Comparison of ENCODE assay signal across 8 cellular contexts in the genomic region with DNA sequence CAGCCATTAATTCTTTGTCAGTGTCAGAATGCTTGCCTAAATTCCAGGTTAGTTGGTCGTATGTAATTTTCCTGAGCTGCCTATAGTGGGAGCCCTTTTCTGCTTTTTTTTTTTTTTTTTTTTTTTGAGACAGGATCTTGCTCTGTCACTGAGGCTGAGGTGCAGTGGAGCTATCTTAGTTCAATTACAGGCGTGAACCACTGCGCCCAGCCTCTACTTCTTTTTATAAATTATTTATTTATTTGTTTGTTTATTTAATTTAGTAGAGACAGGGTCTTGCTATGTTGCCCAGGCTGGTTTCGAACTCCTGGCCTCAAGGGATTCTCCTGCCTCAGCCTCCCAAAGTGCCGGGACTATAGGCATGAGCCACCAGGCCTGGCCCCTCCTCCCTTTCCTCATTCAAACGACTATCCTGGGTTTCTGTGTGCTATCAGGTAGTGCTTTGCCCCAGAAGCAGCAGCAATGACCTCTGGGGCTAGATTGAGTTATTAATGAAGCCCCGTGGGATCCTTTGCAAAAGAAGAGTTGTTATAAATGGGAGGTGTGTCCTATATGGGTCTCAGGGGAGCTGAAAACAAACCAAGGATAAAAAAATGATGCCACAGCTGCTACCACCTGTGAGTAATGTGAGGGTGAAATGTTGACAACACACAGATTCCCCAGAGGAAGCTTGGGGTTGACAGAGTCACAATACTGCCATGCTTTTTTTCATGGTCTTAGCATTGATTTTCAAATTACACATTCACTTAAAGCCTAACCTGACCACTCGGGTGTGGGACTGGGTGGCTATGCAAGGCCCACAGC. TPM values are rescaled to one million over a fixed set of nuclear protein-coding genes. Genes with fewer than 3 reads are reported as not detected.
DNase-seq lines count a peak whose midpoint lies in the region; ATAC-seq and TF ChIP-seq lines count a peak whose summit lies in the region.

No MANE protein-coding gene starts in this region.

- TF ChIP-seq POLR2A in body of pancreas (IDR thresholded peaks at IDR 0.05): no peak

- DNase-seq in activated CD4-positive, alpha-beta T cell treated with anti-CD3 and anti-CD28 coated beads for 36 hours: no peak
- no peak for DNase-seq in activated CD4-positive, alpha-beta T cell treated with anti-CD3 and anti-CD28 coated beads for 4 hours
- DNase-seq in body of pancreas: no peak
- DNase-seq in smooth muscle cell (lab: John Stamatoyannopoulos, UW; ENCODE audit: unreplicated experiment): no peak
- no peak for DNase-seq in activated CD4-positive, alpha-beta T cell treated with anti-CD3 and anti-CD28 coated beads for 1 hour
- no peak for DNase-seq in dorsolateral prefrontal cortex
- no peak for DNase-seq in NCI-H345 (lab: John Stamatoyannopoulos, UW)

- H3F3A ChIP-seq in Loucy (ENCODE audit: low read depth) (no peaks in the 10 kb centered on the region), smooth muscle cell (ENCODE audit: low read depth) (no peaks in the 10 kb centered on the region)

- CTCF ChIA-PET in activated CD4-positive, alpha-beta T cell treated with anti-CD3 and anti-CD28 coated beads for 36 hours (lab: Charles Lee): interaction anchor here (0.6 to 2.6 kb wide), 23 partner anchors 9 to 694 kb away, joined by 3 to 9 read pairs (median 4); no protein-coding TSS in a partner anchor

- H3K79me2 ChIP-seq in Loucy (ENCODE audit: insufficient read depth, low read length): no peaks in the 10 kb centered on the region
- H3K79me2 ChIP-seq in smooth muscle cell (ENCODE audit: low read depth): no peaks in the 10 kb centered on the region

- peak; percentile 49 for ATAC-seq in activated CD4-positive, alpha-beta T cell treated with anti-CD3 and anti-CD28 coated beads for 36 hours
- no peak for ATAC-seq in body of pancreas

- H3K36me3 ChIP-seq in Loucy (ENCODE audit: insufficient read depth, low read length): no peaks in the 10 kb centered on the region
- H3K36me3 ChIP-seq in body of pancreas (replicated peaks in 1 of 2; ENCODE audit: insufficient read depth in 1 of 2, low read depth in 2 of 2): no peaks in the 10 kb centered on the region
- no peaks in the 10 kb centered on the region for H3K36me3 ChIP-seq in smooth muscle cell (ENCODE audit: low read depth)

- H3K4me1 ChIP-seq in Loucy (ENCODE audit: insufficient read depth, low read length, poor library complexity, severe bottlenecking) (no peaks in the 10 kb centered on the region), body of pancreas (no peaks in the 10 kb centered on the region), smooth muscle cell (ENCODE audit: low read depth) (no peaks in the 10 kb centered on the region)

- H3K4me2 ChIP-seq in Loucy (ENCODE audit: low read depth, low read length, poor library complexity, severe bottlenecking) (no peak overlapping the region), smooth muscle cell (no peak overlapping the region)

- H3K4me3 Mint-ChIP-seq in activated CD4-positive, alpha-beta T cell treated with anti-CD3 and anti-CD28 coated beads for 36 hours: no peak overlapping the region

- peaks cover 7% of the 10 kb centered on the region for H3K4me1 Mint-ChIP-seq in activated CD4-positive, alpha-beta T cell treated with anti-CD3 and anti-CD28 coated beads for 36 hours

- TF ChIP-seq CTCF in Loucy (conservative IDR thresholded peaks at IDR 0.05; ENCODE audit: low read length): peak; percentile 65
- peak in 4 of 7 experiments; percentile 19 to 24 (median 22) for TF ChIP-seq CTCF in body of pancreas (IDR thresholded peaks at IDR 0.05)
- peak; percentile 48 for TF ChIP-seq CTCF in smooth muscle cell (IDR thresholded peaks at IDR 0.05; ENCODE audit: borderline replicate concordance, insufficient read depth, poor library complexity, severe bottlenecking)
- peak in 28 of 56 donors; percentile 8 to 41 (median 22) for TF ChIP-seq CTCF in dorsolateral prefrontal cortex (IDR thresholded peaks at IDR 0.05 in 54 of 56, conservative IDR thresholded peaks at IDR 0.05 in 2 of 56; ENCODE audit: low read depth in 1 of 56, partially characterized antibody in 56 of 56)

- no peaks in the 10 kb centered on the region for H3K9me3 ChIP-seq in Loucy (ENCODE audit: insufficient read depth, low read depth, low read length)
- no peaks in the 10 kb centered on the region for H3K9me3 ChIP-seq in body of pancreas
- H3K9me3 ChIP-seq in smooth muscle cell (replicated peaks; ENCODE audit: low read depth): no peaks in the 10 kb centered on the region

- intact Hi-C loops in activated CD4-positive, alpha-beta T cell treated with anti-CD3 and anti-CD28 coated beads for 36 hours (cut with DNase I, micrococcal nuclease): loop anchor here (1.0 to 5.0 kb wide), 5 partner anchors 93 to 375 kb away; a partner anchor contains a TSS
- intact Hi-C loops in body of pancreas (cut with DNase I): no loop called here
- intact Hi-C loops in dorsolateral prefrontal cortex (cut with DNase I): no loop called here

- no peak overlapping the region for H3K27ac Mint-ChIP-seq in activated CD4-positive, alpha-beta T cell treated with anti-CD3 and anti-CD28 coated beads for 36 hours

- H3K9me3 Mint-ChIP-seq in activated CD4-positive, alpha-beta T cell treated with anti-CD3 and anti-CD28 coated beads for 36 hours (ENCODE audit: low read depth): no peaks in the 10 kb centered on the region

- H3K27me3 ChIP-seq in Loucy (ENCODE audit: insufficient read depth, low read length, poor library complexity, severe bottlenecking) (no peaks in the 10 kb centered on the region), body of pancreas (no peaks in the 10 kb centered on the region), smooth muscle cell (ENCODE audit: low read depth) (no peaks in the 10 kb centered on the region), dorsolateral prefrontal cortex (no peaks in the 10 kb centered on the region)

- H2AFZ ChIP-seq in Loucy (ENCODE audit: low read length) (peak overlapping the region; percentile 37; the same call in 1 of the 2 replicates), smooth muscle cell (ENCODE audit: low read depth) (no peak overlapping the region)

- WGBS in body of pancreas, 2 donors: 52 to 58% methylated on average over 8 of the region's 8 CpGs
- WGBS in smooth muscle cell (ENCODE audit: low lambda C conversion rate): 51% methylated on average over 8 of the region's 8 CpGs

- H3K27ac ChIP-seq in body of pancreas (no peak overlapping the region), smooth muscle cell (ENCODE audit: low read depth) (no peak overlapping the region), dorsolateral prefrontal cortex (no peak overlapping the region)

- H4K20me1 ChIP-seq in Loucy (ENCODE audit: insufficient read depth, low read length, poor library complexity, severe bottlenecking) (no peaks in the 10 kb centered on the region), smooth muscle cell (ENCODE audit: low read depth) (no peaks in the 10 kb centered on the region)

- H3K27me3 Mint-ChIP-seq in activated CD4-positive, alpha-beta T cell treated with anti-CD3 and anti-CD28 coated beads for 36 hours: no peaks in the 10 kb centered on the region

- H3K9ac ChIP-seq in Loucy (ENCODE audit: low read depth, low read length, poor library complexity, severe bottlenecking) (no peak overlapping the region), smooth muscle cell (ENCODE audit: low read depth) (no peak overlapping the region)

- POLR2A ChIA-PET in activated CD4-positive, alpha-beta T cell treated with anti-CD3 and anti-CD28 coated beads for 36 hours (lab: Charles Lee): interaction anchor here (0.5 to 0.7 kb wide), 2 partner anchors 117 to 214 kb away, joined by 3 to 8 read pairs; no protein-coding TSS in a partner anchor

- no peaks in the 10 kb centered on the region for H3K9me2 ChIP-seq in Loucy (replicated peaks; ENCODE audit: low read depth, low read length)

- no peaks in the 10 kb centered on the region for H3K36me3 Mint-ChIP-seq in activated CD4-positive, alpha-beta T cell treated with anti-CD3 and anti-CD28 coated beads for 36 hours (ENCODE audit: low read depth)

- no peak overlapping the region for H3K4me3 ChIP-seq in Loucy (ENCODE audit: low read length, poor library complexity, severe bottlenecking)
- H3K4me3 ChIP-seq in body of pancreas: no peak overlapping the region
- H3K4me3 ChIP-seq in smooth muscle cell: no peak overlapping the region
- no peak overlapping the region for H3K4me3 ChIP-seq in dorsolateral prefrontal cortex

RNA-seq across cellular contexts. Expression of a gene that starts 34.6 kb away (rescaled TPM):
- 100 to 1,000 TPM; 264 to 298 TPM for total RNA-seq in activated CD4-positive, alpha-beta T cell treated with anti-CD3 and anti-CD28 coated beads for 36 hours
- total RNA-seq in body of pancreas (100 to 1,000 TPM; 330 to 345 TPM), smooth muscle cell (170 and 215 TPM in 2 replicates), dorsolateral prefrontal cortex (100 to 1,000 TPM in 34 of 120 experiments, 10 to 100 TPM in 86; 38.8 to 167 (median 81.3) TPM)
- 207 and 223 TPM in 2 replicates for polyA plus RNA-seq in smooth muscle cell

Comparison
In these comparisons a context has a peak if more than half of its experiments do, and no peak if none do; other contexts are left out.
1. intact Hi-C loops: an anchor here in activated CD4-positive, alpha-beta T cell treated with anti-CD3 and anti-CD28 coated beads for 36 hours (1.0 to 5.0 kb wide); none called in body of pancreas and dorsolateral prefrontal cortex.